ENCODE assay signal across 8 cellular contexts in the genomic region with DNA sequence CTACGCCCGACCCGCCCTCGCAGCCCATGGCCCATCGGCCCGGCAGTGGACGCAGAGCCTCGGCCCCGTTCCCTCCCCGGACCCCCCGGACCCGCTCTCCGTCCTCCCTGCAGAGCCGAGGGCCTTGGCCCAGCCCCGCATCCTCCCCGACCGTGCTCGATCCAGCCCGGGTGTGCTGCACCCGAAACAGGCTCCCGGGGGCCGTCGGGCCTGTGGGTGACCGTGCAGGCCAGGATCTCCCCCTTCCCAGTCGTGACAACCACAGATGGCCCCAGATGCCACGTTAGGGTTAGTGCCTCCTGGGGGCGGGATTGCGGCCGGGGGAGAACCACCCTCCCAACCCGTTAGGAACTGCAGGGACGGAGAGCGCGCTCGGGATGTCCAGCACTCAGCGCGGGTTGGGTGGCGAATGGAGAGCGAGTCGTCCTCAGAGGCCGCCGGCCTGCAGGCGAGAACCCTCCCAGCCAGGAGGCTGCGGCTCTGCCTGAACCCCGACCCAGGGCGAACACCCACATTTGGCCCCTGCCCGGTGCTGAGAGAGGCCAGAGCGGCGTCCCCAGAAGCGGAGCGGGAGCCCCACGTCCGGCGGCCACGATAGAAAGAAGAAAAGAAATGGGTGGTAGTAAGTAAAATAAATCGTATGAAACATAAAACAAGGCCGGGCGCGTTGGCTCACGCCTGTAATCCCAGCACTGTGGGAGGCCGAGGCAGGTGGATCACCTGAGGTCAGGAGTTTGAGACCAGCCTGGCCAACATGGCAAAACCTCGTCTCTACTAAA. TPM values are rescaled to one million over a fixed set of nuclear protein-coding genes. Genes with fewer than 3 reads are reported as not detected.
DNase-seq lines count a peak whose midpoint lies in the region; ATAC-seq and TF ChIP-seq lines count a peak whose summit lies in the region.

No MANE protein-coding gene starts in this region.

- H3K4me1 Mint-ChIP-seq in T-helper 17 cell: peaks cover 2% of the 10 kb centered on the region

- no peaks in the 10 kb centered on the region for H3K27me3 ChIP-seq in neuronal stem cell (ENCODE audit: control insufficient read depth in 3 of 3, insufficient read depth in 3 of 3, low read depth in 1 of 3, low read length in 3 of 3)

- H3K4ac ChIP-seq in neuronal stem cell (ENCODE audit: low read length): peak overlapping the region; percentile 89

- no peaks in the 10 kb centered on the region for H3K36me3 ChIP-seq in neuronal stem cell (replicated peaks in 1 of 2; ENCODE audit: control insufficient read depth in 2 of 2, insufficient read depth in 2 of 2, low read length in 2 of 2)

- H2BK15ac ChIP-seq in neuronal stem cell (ENCODE audit: low read length): peak overlapping the region; percentile 75

- no peaks in the 10 kb centered on the region for H3K9me3 ChIP-seq in T-helper 17 cell (ENCODE audit: control insufficient read depth, low read length, poor library complexity, severe bottlenecking)
- H3K9me3 ChIP-seq in neuronal stem cell (replicated peaks in 1 of 2; ENCODE audit: control insufficient read depth in 2 of 2, insufficient read depth in 1 of 2, low read depth in 1 of 2, low read length in 2 of 2): peaks cover 2 to 6% of the 10 kb centered on the region in 2 donors

- H2BK120ac ChIP-seq in neuronal stem cell (ENCODE audit: low read depth, low read length): peak overlapping the region; percentile 87

- H2AK5ac ChIP-seq in neuronal stem cell (ENCODE audit: low read depth, low read length): peak overlapping the region; percentile 95

- peak overlapping the region; percentile 93 for H3K4me3 ChIP-seq in AG09309 (ENCODE audit: control insufficient read depth, low read depth, low read length)
- peak overlapping the region; percentile 81 to 91 for H3K4me3 ChIP-seq in neuronal stem cell (ENCODE audit: low read length in 2 of 2)

- peak overlapping the region; percentile 93 for H3K4me2 ChIP-seq in neuronal stem cell (ENCODE audit: insufficient read depth, low read length, poor library complexity, severe bottlenecking)

- peak overlapping the region; percentile 72 for H4K91ac ChIP-seq in neuronal stem cell (ENCODE audit: low read depth, low read length, poor library complexity)

- peaks cover 3% of the 10 kb centered on the region for H3K79me1 ChIP-seq in neuronal stem cell (ENCODE audit: low read depth, low read length)

- H3K18ac ChIP-seq in neuronal stem cell (ENCODE audit: low read length): peak overlapping the region; percentile 97

- H4K8ac ChIP-seq in neuronal stem cell (ENCODE audit: low read depth, low read length): no peak overlapping the region

- peak overlapping the region; percentile 95 for H2AFZ ChIP-seq in neuronal stem cell (ENCODE audit: low read length)

- no peak for DNase-seq in AG09309 (ENCODE audit: low read depth)
- no peak for DNase-seq in T-helper 17 cell
- peak; percentile 33 for DNase-seq in fibroblast of peridontal ligament (ENCODE audit: extremely low read depth)
- no peak for DNase-seq in neuronal stem cell (ENCODE audit: low spot score)
- DNase-seq in NCI-H2171 treated with DMSO at 0.1 percent for 48 hours (lab: John Stamatoyannopoulos, UW): no peak

- ATAC-seq in GM19397 (IDR thresholded peaks at IDR 0.05; ENCODE audit: unreplicated experiment): peak; percentile 5
- ATAC-seq in T-helper 17 cell: no peak
- no peak for ATAC-seq in GM18870 (IDR thresholded peaks at IDR 0.05; ENCODE audit: unreplicated experiment)
- no peak for ATAC-seq in GM19452 (IDR thresholded peaks at IDR 0.05; ENCODE audit: unreplicated experiment)

- no peaks in the 10 kb centered on the region for H3K36me3 Mint-ChIP-seq in T-helper 17 cell (ENCODE audit: low read depth)

- peak overlapping the region; percentile 93 for H2BK5ac ChIP-seq in neuronal stem cell (ENCODE audit: low read length)

- peak overlapping the region; percentile 99 for H3K14ac ChIP-seq in neuronal stem cell (ENCODE audit: low read length)

- H3K27ac Mint-ChIP-seq in T-helper 17 cell: no peak overlapping the region

- H3K9ac ChIP-seq in neuronal stem cell (ENCODE audit: low read depth, low read length, poor library complexity): peak overlapping the region; percentile 91

- no CpG with 5 or more reads among the region's 61 CpGs for WGBS in neuronal stem cell (ENCODE audit: extremely low coverage in 2 of 2, insufficient read length in 2 of 2, insufficient replicate concordance in 1 of 2), 2 donors

- peak overlapping the region; percentile 72 for H3K27ac ChIP-seq in neuronal stem cell (replicated peaks; ENCODE audit: low read length)

- H3K4me1 ChIP-seq in neuronal stem cell (ENCODE audit: control insufficient read depth in 2 of 2, insufficient read depth in 1 of 2, low read depth in 1 of 2, low read length in 2 of 2): peaks cover 15 to 18% of the 10 kb centered on the region in 2 donors

- H3K4me3 Mint-ChIP-seq in T-helper 17 cell: peak overlapping the region; percentile 83

- TF ChIP-seq CTCF in AG09309 (IDR thresholded peaks at IDR 0.05; ENCODE audit: control insufficient read depth, insufficient read depth, low read depth, low read length, missing control alignments): no peak

- H2BK12ac ChIP-seq in neuronal stem cell (ENCODE audit: low read length): no peak overlapping the region

- peak overlapping the region; percentile 98 for H3K23ac ChIP-seq in neuronal stem cell (ENCODE audit: low read depth, low read length, poor library complexity)

- H3K27me3 Mint-ChIP-seq in T-helper 17 cell: peaks cover 12% of the 10 kb centered on the region

RNA-seq across cellular contexts. Expression of a gene that starts 6.7 kb away (rescaled TPM):
- total RNA-seq in T-helper 17 cell: under 1 TPM; 0.15 to 0.31 TPM
- 0.89 TPM for polyA plus RNA-seq in neuronal stem cell (2013, experiment 1 of 2)
- polyA plus RNA-seq in neuronal stem cell (2013, experiment 2 of 2): 0.91 TPM

RNA-seq across cellular contexts. Expression of a gene that starts 17.7 kb away (rescaled TPM):
- 10 to 100 TPM; 24.3 to 24.8 TPM for total RNA-seq in T-helper 17 cell
- polyA plus RNA-seq in neuronal stem cell (2013, experiment 1 of 2): 6.3 TPM
- 6.2 TPM for polyA plus RNA-seq in neuronal stem cell (2013, experiment 2 of 2)

RNA-seq across cellular contexts. Expression of a gene that starts 28.8 kb away (rescaled TPM):
- not detected for total RNA-seq in T-helper 17 cell
- polyA plus RNA-seq in neuronal stem cell (2013, experiment 1 of 2): 29.6 TPM
- 28.3 TPM for polyA plus RNA-seq in neuronal stem cell (2013, experiment 2 of 2)

RNA-seq across cellular contexts. Expression of a gene that starts 42.0 kb away (rescaled TPM):
- total RNA-seq in T-helper 17 cell: 10 to 100 TPM; 36.2 to 42.0 TPM
- polyA plus RNA-seq in neuronal stem cell (2013, experiment 1 of 2): 109 TPM
- 105 TPM for polyA plus RNA-seq in neuronal stem cell (2013, experiment 2 of 2)

RNA-seq across cellular contexts. Expression of a gene that starts 54.2 kb away (rescaled TPM):
- total RNA-seq in T-helper 17 cell: 10 to 100 TPM; 43.8 to 45.6 TPM
- polyA plus RNA-seq in neuronal stem cell (2013, experiment 1 of 2): 0.04 TPM
- polyA plus RNA-seq in neuronal stem cell (2013, experiment 2 of 2): 0.06 TPM
